Comparison of ENCODE assay signal across 8 cellular contexts in the genomic region with DNA sequence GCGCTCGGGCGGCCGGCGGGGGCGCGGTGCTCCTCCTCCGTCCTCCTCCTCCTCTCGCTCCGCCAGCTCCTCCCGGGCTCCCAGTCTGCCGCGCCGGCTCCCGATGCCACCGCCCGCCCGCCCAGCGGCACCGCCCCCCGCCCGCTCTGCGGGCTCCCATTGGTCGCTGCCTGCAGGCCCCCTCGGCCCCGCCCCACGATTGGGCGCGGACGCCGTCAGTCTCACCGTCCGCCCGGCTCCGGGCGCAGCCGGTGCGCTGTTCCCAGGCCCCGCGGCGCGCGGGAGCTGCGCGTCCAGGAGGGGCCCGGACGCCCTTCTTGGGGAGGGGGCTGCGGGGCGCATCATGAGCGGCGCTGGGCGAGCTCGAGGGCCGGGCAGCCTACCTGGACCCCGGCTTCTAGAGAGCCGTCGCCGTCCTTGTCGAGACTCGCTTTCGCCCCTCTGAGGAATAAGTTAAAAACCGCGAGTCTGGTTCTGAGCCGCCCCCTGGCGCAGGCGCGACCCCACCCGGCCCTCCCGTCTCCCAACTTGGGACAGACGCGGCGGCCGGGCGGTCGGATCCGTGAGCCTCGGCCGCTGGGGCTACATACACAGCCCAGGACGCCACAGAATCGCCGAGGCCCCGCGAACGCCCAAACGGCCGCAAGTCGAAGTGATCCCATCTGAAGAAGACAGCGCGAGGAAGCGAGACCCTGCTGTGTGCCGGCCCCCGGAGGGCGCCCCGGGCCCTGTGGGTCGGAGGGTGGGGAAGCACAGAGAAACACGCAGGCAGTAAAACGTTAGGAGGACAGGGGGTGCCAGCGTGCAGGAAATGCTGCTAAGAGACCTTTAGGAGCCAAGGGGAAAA. TPM values are rescaled to one million over a fixed set of nuclear protein-coding genes. Genes with fewer than 3 reads are reported as not detected.
DNase-seq lines count a peak whose midpoint lies in the region; ATAC-seq lines count a peak whose summit lies in the region.

Gene SIPA1L2 (minus strand): TSS at position 87 of the 847 bp plus-strand sequence. CDS start 114,794 bp downstream, outside the sequence.

- peak; percentile 97 for ATAC-seq in GM21367 (IDR thresholded peaks at IDR 0.05; ENCODE audit: unreplicated experiment)

- H3K27me3 ChIP-seq in CD8-positive, alpha-beta memory T cell (ENCODE audit: insufficient read depth, low read length, poor library complexity, severe bottlenecking) = no peaks in the 10 kb centered on the region

- H3K36me3 ChIP-seq in CD8-positive, alpha-beta memory T cell (ENCODE audit: insufficient read depth, low read length) = no peaks in the 10 kb centered on the region

- CTCF ChIA-PET in CD8-positive, alpha-beta memory T cell (lab: Charles Lee) = no interaction called here

- H3K4me3 ChIP-seq in CD8-positive, alpha-beta memory T cell (ENCODE audit: low read length) = peak within 1 kb of the TSS; percentile 32

- H3K27ac Mint-ChIP-seq in CD8-positive, alpha-beta memory T cell = peak within 1 kb of the TSS in 7 of 8 donors; percentile 40 to 83 (median 75)

- POLR2A ChIA-PET in CD8-positive, alpha-beta memory T cell (lab: Charles Lee) = no interaction called here

- DNase-seq in CD8-positive, alpha-beta memory T cell = peak; percentile 78 to 87 (median 82)
- DNase-seq in HT-29 (ENCODE audit: low spot score) = peak; percentile 92
- DNase-seq in NOMO-1 treated with DMSO at 0.1 percent for 48 hours (lab: John Stamatoyannopoulos, UW; ENCODE audit: unreplicated experiment) = peak; percentile 74
- DNase-seq in activated T-cell treated with anti-CD3 and anti-CD28 coated beads for 1 hour (ENCODE audit: low read depth) = peak; percentile 77
- peak; percentile 55 for DNase-seq in epithelial cell of prostate (ENCODE audit: low read depth, low spot score)
- DNase-seq in mucosa of gallbladder (ENCODE audit: low spot score) = peak; percentile 95
- DNase-seq in stimulated activated CD8-positive, alpha-beta memory T cell treated with anti-CD3 and anti-CD28 coated beads, Interleukin-4, amount 100 ng/mL, for 1 hour (ENCODE audit: low read depth in 2 of 2, low spot score in 1 of 2) = peak; percentile 61 to 66

- H3K27ac ChIP-seq in CD8-positive, alpha-beta memory T cell (ENCODE audit: low read depth, low read length) = no peak within 1 kb of the TSS
- peak within 1 kb of the TSS; percentile 52 for H3K27ac ChIP-seq in epithelial cell of prostate

- H3K9me3 Mint-ChIP-seq in CD8-positive, alpha-beta memory T cell = no peaks in the 10 kb centered on the region

- no peaks in the 10 kb centered on the region for H3K9me3 ChIP-seq in CD8-positive, alpha-beta memory T cell (ENCODE audit: low read length)

- H3K4me1 Mint-ChIP-seq in CD8-positive, alpha-beta memory T cell = peaks cover 26 to 41% (median 30%) of the 10 kb centered on the region in 3 donors

- H3K4me3 Mint-ChIP-seq in CD8-positive, alpha-beta memory T cell = peak within 1 kb of the TSS; percentile 89 to 96 (median 92)

- H3K27me3 Mint-ChIP-seq in CD8-positive, alpha-beta memory T cell = peaks cover 17 to 52% of the 10 kb centered on the region in 2 donors

- peaks cover 9% of the 10 kb centered on the region for H3K4me1 ChIP-seq in CD8-positive, alpha-beta memory T cell (ENCODE audit: insufficient read depth, low read length)

- peaks cover 0 to 3% (median 0%) of the 10 kb centered on the region in 3 donors for H3K36me3 Mint-ChIP-seq in CD8-positive, alpha-beta memory T cell

RNA-seq across cellular contexts. Expression of gene SIPA1L2, which starts in this region (rescaled TPM):
- total RNA-seq in CD8-positive, alpha-beta memory T cell = 10 to 100 TPM in 1 of 2 experiments, 1 to 10 TPM in 1; 10.0 to 12.2 TPM
- polyA plus RNA-seq in CD8-positive, alpha-beta memory T cell = 1.4 TPM
- 4.1 and 5.1 TPM in 2 replicates for total RNA-seq in HT-29 (2014; rRNA removed; shearing (Covaris generic))
- 20.6 TPM for total RNA-seq in mucosa of gallbladder
